Comparison of ENCODE assay signal across 1 cellular context in the genomic region with DNA sequence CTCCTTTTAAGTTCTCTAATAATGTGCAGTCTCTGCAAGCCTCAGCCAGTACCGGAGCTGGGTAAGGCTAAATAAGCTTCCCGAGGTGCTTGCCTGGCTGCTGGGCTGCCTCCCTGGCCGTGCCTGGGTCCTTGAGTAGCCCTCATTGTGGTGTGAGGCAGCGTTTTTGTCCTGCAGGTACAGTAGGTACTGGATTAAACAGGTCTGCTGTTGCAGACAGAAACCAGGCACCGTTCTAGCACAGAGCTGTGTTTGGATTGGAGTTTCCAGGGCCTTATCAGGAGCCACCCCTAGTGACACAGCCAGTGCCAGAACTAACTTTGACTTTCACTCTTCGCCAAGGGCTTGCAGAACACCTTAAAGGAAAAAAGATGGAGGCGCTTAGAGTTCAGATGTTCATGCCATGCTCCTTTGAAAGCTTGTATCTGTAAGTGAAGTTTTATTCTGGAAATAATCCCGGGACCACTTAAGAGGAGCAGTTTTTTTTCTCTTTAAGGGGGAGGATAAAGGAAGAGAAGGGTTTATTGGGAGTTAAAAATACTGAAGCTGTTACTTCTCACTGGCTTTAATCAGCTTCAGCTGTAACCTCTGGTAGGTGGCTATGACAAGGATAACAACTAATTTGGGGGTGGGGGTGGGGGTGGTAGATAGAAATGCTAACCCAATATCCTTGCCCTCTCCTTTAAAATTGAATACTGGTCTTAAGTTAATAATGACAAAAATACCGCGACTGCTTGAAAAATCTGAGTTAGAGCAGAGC.
TF ChIP-seq lines count a peak whose summit lies in the region.

No MANE protein-coding gene starts in this region.

TF ChIP-seq in WTC11, 78 proteins besides CTCF, POLR2A, EP300 and RAD21 (continued from another document):
- TF ChIP-seq, protein P1, sequence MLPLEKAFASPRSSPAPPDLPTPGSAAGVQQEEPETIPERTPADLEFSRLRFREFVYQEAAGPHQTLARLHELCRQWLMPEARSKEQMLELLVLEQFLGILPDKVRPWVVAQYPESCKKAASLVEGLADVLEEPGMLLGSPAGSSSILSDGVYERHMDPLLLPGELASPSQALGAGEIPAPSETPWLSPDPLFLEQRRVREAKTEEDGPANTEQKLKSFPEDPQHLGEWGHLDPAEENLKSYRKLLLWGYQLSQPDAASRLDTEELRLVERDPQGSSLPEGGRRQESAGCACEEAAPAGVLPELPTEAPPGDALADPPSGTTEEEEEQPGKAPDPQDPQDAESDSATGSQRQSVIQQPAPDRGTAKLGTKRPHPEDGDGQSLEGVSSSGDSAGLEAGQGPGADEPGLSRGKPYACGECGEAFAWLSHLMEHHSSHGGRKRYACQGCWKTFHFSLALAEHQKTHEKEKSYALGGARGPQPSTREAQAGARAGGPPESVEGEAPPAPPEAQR (CRISPR knock-in tag; IDR thresholded peaks at IDR 0.05): no peak
- TF ChIP-seq, protein P2, sequence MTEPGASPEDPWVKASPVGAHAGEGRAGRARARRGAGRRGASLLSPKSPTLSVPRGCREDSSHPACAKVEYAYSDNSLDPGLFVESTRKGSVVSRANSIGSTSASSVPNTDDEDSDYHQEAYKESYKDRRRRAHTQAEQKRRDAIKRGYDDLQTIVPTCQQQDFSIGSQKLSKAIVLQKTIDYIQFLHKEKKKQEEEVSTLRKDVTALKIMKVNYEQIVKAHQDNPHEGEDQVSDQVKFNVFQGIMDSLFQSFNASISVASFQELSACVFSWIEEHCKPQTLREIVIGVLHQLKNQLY (CRISPR knock-in tag; IDR thresholded peaks at IDR 0.05): no peak
- TF ChIP-seq, protein P3, sequence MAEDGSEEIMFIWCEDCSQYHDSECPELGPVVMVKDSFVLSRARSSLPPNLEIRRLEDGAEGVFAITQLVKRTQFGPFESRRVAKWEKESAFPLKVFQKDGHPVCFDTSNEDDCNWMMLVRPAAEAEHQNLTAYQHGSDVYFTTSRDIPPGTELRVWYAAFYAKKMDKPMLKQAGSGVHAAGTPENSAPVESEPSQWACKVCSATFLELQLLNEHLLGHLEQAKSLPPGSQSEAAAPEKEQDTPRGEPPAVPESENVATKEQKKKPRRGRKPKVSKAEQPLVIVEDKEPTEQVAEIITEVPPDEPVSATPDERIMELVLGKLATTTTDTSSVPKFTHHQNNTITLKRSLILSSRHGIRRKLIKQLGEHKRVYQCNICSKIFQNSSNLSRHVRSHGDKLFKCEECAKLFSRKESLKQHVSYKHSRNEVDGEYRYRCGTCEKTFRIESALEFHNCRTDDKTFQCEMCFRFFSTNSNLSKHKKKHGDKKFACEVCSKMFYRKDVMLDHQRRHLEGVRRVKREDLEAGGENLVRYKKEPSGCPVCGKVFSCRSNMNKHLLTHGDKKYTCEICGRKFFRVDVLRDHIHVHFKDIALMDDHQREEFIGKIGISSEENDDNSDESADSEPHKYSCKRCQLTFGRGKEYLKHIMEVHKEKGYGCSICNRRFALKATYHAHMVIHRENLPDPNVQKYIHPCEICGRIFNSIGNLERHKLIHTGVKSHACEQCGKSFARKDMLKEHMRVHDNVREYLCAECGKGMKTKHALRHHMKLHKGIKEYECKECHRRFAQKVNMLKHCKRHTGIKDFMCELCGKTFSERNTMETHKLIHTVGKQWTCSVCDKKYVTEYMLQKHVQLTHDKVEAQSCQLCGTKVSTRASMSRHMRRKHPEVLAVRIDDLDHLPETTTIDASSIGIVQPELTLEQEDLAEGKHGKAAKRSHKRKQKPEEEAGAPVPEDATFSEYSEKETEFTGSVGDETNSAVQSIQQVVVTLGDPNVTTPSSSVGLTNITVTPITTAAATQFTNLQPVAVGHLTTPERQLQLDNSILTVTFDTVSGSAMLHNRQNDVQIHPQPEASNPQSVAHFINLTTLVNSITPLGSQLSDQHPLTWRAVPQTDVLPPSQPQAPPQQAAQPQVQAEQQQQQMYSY (CRISPR knock-in tag; IDR thresholded peaks at IDR 0.05): no peak
- TF ChIP-seq OVOL2 (CRISPR knock-in tag; IDR thresholded peaks at IDR 0.05; ENCODE audit: borderline replicate concordance) (no peak), IRF2 (CRISPR knock-in tag; IDR thresholded peaks at IDR 0.05; ENCODE audit: borderline replicate concordance, low read depth) (no peak), GTF2I (CRISPR knock-in tag; conservative IDR thresholded peaks at IDR 0.05) (no peak), NFYB (CRISPR knock-in tag; conservative IDR thresholded peaks at IDR 0.05; ENCODE audit: low read depth) (no peak)
- TF ChIP-seq, protein P4, sequence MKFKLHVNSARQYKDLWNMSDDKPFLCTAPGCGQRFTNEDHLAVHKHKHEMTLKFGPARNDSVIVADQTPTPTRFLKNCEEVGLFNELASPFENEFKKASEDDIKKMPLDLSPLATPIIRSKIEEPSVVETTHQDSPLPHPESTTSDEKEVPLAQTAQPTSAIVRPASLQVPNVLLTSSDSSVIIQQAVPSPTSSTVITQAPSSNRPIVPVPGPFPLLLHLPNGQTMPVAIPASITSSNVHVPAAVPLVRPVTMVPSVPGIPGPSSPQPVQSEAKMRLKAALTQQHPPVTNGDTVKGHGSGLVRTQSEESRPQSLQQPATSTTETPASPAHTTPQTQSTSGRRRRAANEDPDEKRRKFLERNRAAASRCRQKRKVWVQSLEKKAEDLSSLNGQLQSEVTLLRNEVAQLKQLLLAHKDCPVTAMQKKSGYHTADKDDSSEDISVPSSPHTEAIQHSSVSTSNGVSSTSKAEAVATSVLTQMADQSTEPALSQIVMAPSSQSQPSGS (CRISPR knock-in tag; IDR thresholded peaks at IDR 0.05; ENCODE audit: borderline replicate concordance, low read depth): no peak
- TF ChIP-seq, protein P5, sequence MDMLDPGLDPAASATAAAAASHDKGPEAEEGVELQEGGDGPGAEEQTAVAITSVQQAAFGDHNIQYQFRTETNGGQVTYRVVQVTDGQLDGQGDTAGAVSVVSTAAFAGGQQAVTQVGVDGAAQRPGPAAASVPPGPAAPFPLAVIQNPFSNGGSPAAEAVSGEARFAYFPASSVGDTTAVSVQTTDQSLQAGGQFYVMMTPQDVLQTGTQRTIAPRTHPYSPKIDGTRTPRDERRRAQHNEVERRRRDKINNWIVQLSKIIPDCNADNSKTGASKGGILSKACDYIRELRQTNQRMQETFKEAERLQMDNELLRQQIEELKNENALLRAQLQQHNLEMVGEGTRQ (CRISPR knock-in tag; IDR thresholded peaks at IDR 0.05): no peak
